9 cellular contexts compared by ENCODE assay signal in the genomic region with DNA sequence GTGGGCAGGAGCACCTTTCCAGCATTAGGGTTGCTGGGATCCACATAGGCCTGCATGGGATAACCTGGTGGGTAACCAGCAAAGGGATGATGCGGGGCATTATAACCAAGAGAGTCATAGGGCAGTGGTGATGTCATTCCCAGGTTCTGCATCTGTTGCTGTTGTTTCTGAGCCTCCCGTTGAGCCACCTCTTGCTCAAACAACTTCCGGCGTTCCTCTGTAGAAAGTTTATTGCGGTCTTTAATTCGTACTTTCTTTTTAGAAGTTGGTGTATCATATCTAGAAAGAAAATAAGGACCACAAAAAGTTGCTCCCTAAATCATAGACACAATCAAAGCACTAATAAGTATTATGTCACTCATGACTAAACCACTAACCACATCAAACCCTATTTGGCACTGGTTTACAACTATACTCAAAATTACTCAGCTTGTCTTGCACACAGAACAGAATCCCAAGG.
A peak's percentile ranks its signal among the peaks of the same experiment; 100 is the strongest.
DNase-seq lines count a peak whose midpoint lies in the region; ATAC-seq and TF ChIP-seq lines count a peak whose summit lies in the region.
"Had no signal": no experiment of that assay in that cellular context is flagged by ENCODE, and none has a peak within 500 bp of the region (broad histone marks: within the 10 kb centered on the region; RNA-seq: fewer than 3 reads in every experiment).

No MANE protein-coding gene starts in this region.

- no peak for ATAC-seq in memory B cell (ENCODE audit: low read depth)
- peak; percentile 95 for ATAC-seq in stimulated activated naive CD8-positive, alpha-beta T cell treated with anti-CD3 and anti-CD28 coated beads, Interleukin-15, amount 100 ng/mL, for 72 hours

- H3K27ac Mint-ChIP-seq in memory B cell: peak overlapping the region; percentile 54
- H3K27ac Mint-ChIP-seq in stimulated activated naive CD8-positive, alpha-beta T cell treated with anti-CD3 and anti-CD28 coated beads, Interleukin-15, amount 100 ng/mL, for 72 hours: peak overlapping the region; percentile 4 to 74

- H3K27me3 Mint-ChIP-seq in memory B cell: no peaks in the 10 kb centered on the region
- H3K27me3 Mint-ChIP-seq in stimulated activated naive CD8-positive, alpha-beta T cell treated with anti-CD3 and anti-CD28 coated beads, Interleukin-15, amount 100 ng/mL, for 72 hours: no peaks in the 10 kb centered on the region

- CTCF ChIA-PET in GM10248 (lab: Yijun Ruan, JAX): interaction anchor here (1.4 kb wide), 1 partner anchor 13 kb away, joined by 5 read pairs; no protein-coding TSS in a partner anchor

- intact Hi-C loops in uterus (cut with DNase I; ENCODE audit: low total_unique reads): no loop called here

- H3K4me3 ChIP-seq in uterus: no peak overlapping the region
- H3K4me3 ChIP-seq: heart right ventricle had no signal

- no peak overlapping the region for H3K27ac ChIP-seq in uterus

- no peak overlapping the region for H3K4me3 Mint-ChIP-seq in memory B cell
- peak overlapping the region; percentile 51 to 57 for H3K4me3 Mint-ChIP-seq in stimulated activated naive CD8-positive, alpha-beta T cell treated with anti-CD3 and anti-CD28 coated beads, Interleukin-15, amount 100 ng/mL, for 72 hours

- H3K36me3 Mint-ChIP-seq in memory B cell: peaks cover 28% of the 10 kb centered on the region

- H3K4me1 ChIP-seq in uterus: no peaks in the 10 kb centered on the region

- H3K9me3 ChIP-seq in uterus: no peaks in the 10 kb centered on the region
- H3K9me3 ChIP-seq: heart right ventricle had no signal

- DNase-seq in T-helper 1 cell: peak in 4 of 5 donors; percentile 34 to 81 (median 46)
- DNase-seq in activated T-helper 1 cell treated with anti-CD3 and anti-CD28 coated beads, Interleukin-2, amount 50 U/mL, for 16 hours (ENCODE audit: low read depth in 1 of 2, low spot score in 1 of 2): peak; percentile 5 to 19
- DNase-seq in memory B cell (ENCODE audit: low spot score in 2 of 2): no peak
- DNase-seq in stimulated activated naive CD8-positive, alpha-beta T cell treated with anti-CD3 and anti-CD28 coated beads, Interleukin-15, amount 100 ng/mL, for 72 hours: peak; percentile 43 to 69
- no peak for DNase-seq in NCI-H2227 (lab: John Stamatoyannopoulos, UW; ENCODE audit: unreplicated experiment)
- no peak for DNase-seq in uterus
- no peak for DNase-seq in GM10248 (ENCODE audit: extremely low spot score)
- DNase-seq: aorta, heart right ventricle had no signal

- H3K4me1 Mint-ChIP-seq in memory B cell: peaks cover 15% of the 10 kb centered on the region
- H3K4me1 Mint-ChIP-seq in stimulated activated naive CD8-positive, alpha-beta T cell treated with anti-CD3 and anti-CD28 coated beads, Interleukin-15, amount 100 ng/mL, for 72 hours: peaks cover 51% of the 10 kb centered on the region

- no peak for TF ChIP-seq POLR2A in uterus (IDR thresholded peaks at IDR 0.05)

- no peaks in the 10 kb centered on the region for H3K36me3 ChIP-seq in uterus

- TF ChIP-seq CTCF in uterus (IDR thresholded peaks at IDR 0.05) (no peak), GM10248 (IDR thresholded peaks at IDR 0.05; ENCODE audit: control extremely low read depth, extremely low read depth, low read depth, missing control alignments) (no peak)

- H3K9me3 Mint-ChIP-seq in memory B cell: no peaks in the 10 kb centered on the region
- no peaks in the 10 kb centered on the region for H3K9me3 Mint-ChIP-seq in stimulated activated naive CD8-positive, alpha-beta T cell treated with anti-CD3 and anti-CD28 coated beads, Interleukin-15, amount 100 ng/mL, for 72 hours

- POLR2A ChIA-PET in GM10248 (lab: Yijun Ruan, JAX): no interaction called here

- H3K27me3 ChIP-seq in uterus: no peaks in the 10 kb centered on the region
- H3K27me3 ChIP-seq: heart right ventricle had no signal

Comparison
In these comparisons a context has a peak if more than half of its experiments do, and no peak if none do; other contexts are left out.
1. DNase-seq: peak in T-helper 1 cell (4 of 5), activated T-helper 1 cell treated with anti-CD3 and anti-CD28 coated beads, Interleukin-2, amount 50 U/mL, for 16 hours (2 of 2) and stimulated activated naive CD8-positive, alpha-beta T cell treated with anti-CD3 and anti-CD28 coated beads, Interleukin-15, amount 100 ng/mL, for 72 hours (2 of 2); none in memory B cell (0 of 2), NCI-H2227 (single experiment), uterus (0 of 2) and GM10248 (single experiment).